Comparison of ENCODE assay signal across 8 cellular contexts in genomic region chr1:231420959-231421615, GRCh38. TPM values are rescaled to one million over a fixed set of nuclear protein-coding genes. Genes with fewer than 3 reads are reported as not detected.
DNase-seq lines count a peak whose midpoint lies in the region; ATAC-seq, FAIRE-seq and TF ChIP-seq lines count a peak whose summit lies in the region.

No MANE protein-coding gene starts in this region.

- WGBS in HepG2 (ENCODE audit: low lambda C conversion rate): under 1% methylated on average over 18 of the region's 71 CpGs

- H3K27ac ChIP-seq in colonic mucosa (peak overlapping the region; percentile 98), HepG2 (ENCODE audit: extremely low read length, insufficient read depth, low read length) (peak overlapping the region; percentile 88)

- FAIRE-seq in HepG2 (lab: Jason Lieb, UNC): no peak

- H3K9ac ChIP-seq in colonic mucosa (ENCODE audit: low read depth in 2 of 2, low read length in 2 of 2): peak overlapping the region; percentile 82 to 97
- H3K9ac ChIP-seq in HepG2 (ENCODE audit: insufficient read depth, low read depth, low read length): peak overlapping the region; percentile 87

- peaks cover 50% of the 10 kb centered on the region for H4K20me1 ChIP-seq in HepG2 (ENCODE audit: insufficient read depth, low read length)

- H3K9me3 ChIP-seq in colonic mucosa (no peaks in the 10 kb centered on the region), HepG2 (ENCODE audit: low read length) (no peaks in the 10 kb centered on the region)

- CTCF ChIA-PET in HepG2 (lab: Yijun Ruan, JAX; ENCODE audit: low intra/inter-chr PET ratio, low total read pairs): no interaction called here

- peaks cover 56% of the 10 kb centered on the region for H3K79me2 ChIP-seq in HepG2 (ENCODE audit: insufficient read depth, low read length)

- no peak for TF ChIP-seq RAD21 in HepG2 (CRISPR knock-in tag; IDR thresholded peaks at IDR 0.05)

- H2AFZ ChIP-seq in HepG2 (ENCODE audit: low read length): no peak overlapping the region

- H3K36me3 ChIP-seq in colonic mucosa: no peaks in the 10 kb centered on the region
- H3K36me3 ChIP-seq in HepG2 (replicated peaks in 1 of 2; ENCODE audit: control insufficient read depth in 1 of 2, insufficient read depth in 2 of 2, low read length in 2 of 2): no peaks in the 10 kb centered on the region

- peak overlapping the region; percentile 76 for H3K4me3 ChIP-seq in colonic mucosa
- peak overlapping the region; percentile 80 to 100 (median 99) for H3K4me3 ChIP-seq in HepG2 (replicated peaks in 1 of 3; ENCODE audit: insufficient read depth in 1 of 3, low read depth in 2 of 3, low read length in 3 of 3)

- H3K4me1 ChIP-seq in colonic mucosa (peaks cover 11% of the 10 kb centered on the region), HepG2 (ENCODE audit: insufficient read depth, low read length) (peaks cover 35% of the 10 kb centered on the region)

- in situ Hi-C loops in KBM-7 (cut with MboI; ENCODE audit: low pct_unique_long_range_greater_than_20kb, low sequenced_read_pairs): no loop called here
- in situ Hi-C loops in HepG2 (cut with HindIII; ENCODE audit: extremely low pct_ligation_motif_present, low pct_unique_long_range_greater_than_20kb): loop anchor here (10.0 kb wide), 1 partner anchor 114 kb away; no protein-coding TSS in a partner anchor

- peak; percentile 17 for ATAC-seq in GM21723 (IDR thresholded peaks at IDR 0.05; ENCODE audit: unreplicated experiment)
- ATAC-seq in HepG2: peak; percentile 10

- TF ChIP-seq EP300 in HepG2 (IDR thresholded peaks at IDR 0.05; ENCODE audit: low read depth in 2 of 2, low read length in 2 of 2) (no peak), HepG2 (CRISPR knock-in tag; IDR thresholded peaks at IDR 0.05; ENCODE audit: borderline replicate concordance) (no peak)

- no peak for TF ChIP-seq POLR2A in HepG2 (IDR thresholded peaks at IDR 0.05; ENCODE audit: insufficient read depth in 1 of 2, low read depth in 2 of 2, low read length in 2 of 2)

- intact Hi-C loops in colonic mucosa (cut with DNase I): loop anchor here (10.0 kb wide), 1 partner anchor 56 kb away; no protein-coding TSS in a partner anchor
- intact Hi-C loops in HepG2 (cut with micrococcal nuclease; ENCODE audit: unreplicated experiment): loop anchor here (2.0 to 5.0 kb wide), 2 partner anchors 64 to 131 kb away; no protein-coding TSS in a partner anchor

- BruUV-seq in HepG2 (replicated peaks; lab: Mats Ljungman, UMichigan): no TSS peak

- peak; percentile 64 for DNase-seq in Daoy (ENCODE audit: low read depth)
- peak; percentile 56 for DNase-seq in KBM-7
- peak; percentile 17 for DNase-seq in activated CD4-positive, alpha-beta T cell treated with anti-CD3 and anti-CD28 coated beads for 1 hour
- DNase-seq in colonic mucosa: peak; percentile 57
- no peak for DNase-seq in HepG2 (ENCODE audit: low spot score)
- DNase-seq in stimulated activated CD4-positive, alpha-beta T cell treated with anti-CD3 and anti-CD28 coated beads, TNF-alpha, amount 100 ng/mL, for 24 hours (ENCODE audit: low read depth in 3 of 3): peak in 2 of 3 experiments; percentile 7 to 30
- DNase-seq in OCI-M2 (lab: John Stamatoyannopoulos, UW; ENCODE audit: unreplicated experiment): no peak

- peak overlapping the region; percentile 86 for H3K4me2 ChIP-seq in HepG2 (ENCODE audit: low read depth, low read length)

- POLR2A ChIA-PET in HepG2 (lab: Yijun Ruan, JAX): interaction anchor here (1.0 to 1.6 kb wide), 4 partner anchors 19 to 182 kb away, joined by 3 to 5 read pairs (median 4); partner anchors contain the start of genes EXOC8 and SPRTN

- H3K27me3 ChIP-seq in colonic mucosa (no peaks in the 10 kb centered on the region), HepG2 (ENCODE audit: control insufficient read depth in 1 of 2, insufficient read depth in 2 of 2, low read length in 2 of 2) (no peaks in the 10 kb centered on the region; a peak in 1 of 5 replicates)

- TF ChIP-seq CTCF in colonic mucosa (IDR thresholded peaks at IDR 0.05) (no peak), HepG2 (CRISPR knock-in tag; IDR thresholded peaks at IDR 0.05) (no peak)

TF ChIP-seq in HepG2, 621 proteins besides CTCF, POLR2A, EP300 and RAD21 (continues in another document):
- 0 out of 2 replicates have a peak, but pooled peaks have one; percentile 11 for TF ChIP-seq POGZ (CRISPR knock-in tag; IDR thresholded peaks at IDR 0.05)
- no peak for TF ChIP-seq JUND (CRISPR knock-in tag; IDR thresholded peaks at IDR 0.05)
- TF ChIP-seq TBP (CRISPR knock-in tag; IDR thresholded peaks at IDR 0.05): no peak
- TF ChIP-seq BCL6 (CRISPR knock-in tag; IDR thresholded peaks at IDR 0.05): 0 out of 2 replicates have a peak, but pooled peaks have one; percentile 28
- TF ChIP-seq MXI1 (IDR thresholded peaks at IDR 0.05; ENCODE audit: borderline replicate concordance, low read depth, low read length): no peak
- TF ChIP-seq E2F1 (CRISPR knock-in tag; IDR thresholded peaks at IDR 0.05): no peak
- no peak for TF ChIP-seq ZNF431 (CRISPR knock-in tag; IDR thresholded peaks at IDR 0.05; ENCODE audit: borderline replicate concordance, low read depth)
- no peak for TF ChIP-seq ZNF784 (CRISPR knock-in tag; IDR thresholded peaks at IDR 0.05; ENCODE audit: borderline replicate concordance)
- 0 out of 2 replicates have a peak, but pooled peaks have one; percentile 21 for TF ChIP-seq ONECUT2 (CRISPR knock-in tag; IDR thresholded peaks at IDR 0.05)
- no peak for TF ChIP-seq KLF11 (CRISPR knock-in tag; IDR thresholded peaks at IDR 0.05)
- TF ChIP-seq ZNF644 (CRISPR knock-in tag; IDR thresholded peaks at IDR 0.05; ENCODE audit: low read depth): no peak
- no peak for TF ChIP-seq REL (CRISPR knock-in tag; conservative IDR thresholded peaks at IDR 0.05)
- TF ChIP-seq ETS1 (CRISPR knock-in tag; IDR thresholded peaks at IDR 0.05): no peak
- no peak for TF ChIP-seq ZNF773 (CRISPR knock-in tag; IDR thresholded peaks at IDR 0.05; ENCODE audit: borderline replicate concordance)
- TF ChIP-seq NR3C1 (CRISPR knock-in tag; IDR thresholded peaks at IDR 0.05): no peak
- no peak for TF ChIP-seq NFIC (IDR thresholded peaks at IDR 0.05; ENCODE audit: low read length)
- TF ChIP-seq KDM5B (CRISPR knock-in tag; IDR thresholded peaks at IDR 0.05; ENCODE audit: borderline replicate concordance): peak; percentile 48; the same call in 1 of the 2 replicates

RNA-seq across cellular contexts. Expression of gene EGLN1, which starts 1.0 kb away (rescaled TPM):
- total RNA-seq in Daoy (2014; rRNA removed; shearing (Covaris generic)): 25.2 and 37.4 TPM in 2 replicates
- total RNA-seq in colonic mucosa: 10 to 100 TPM; 36.6 to 79.1 TPM
- total RNA-seq in HepG2 (2016; rRNA removed; fragmentation: Illumina TruSeq; extraction: Trizol): 34.4 and 38.2 TPM in 2 replicates
- total RNA-seq in HepG2 (2016; cell fraction: cytosol; rRNA removed; fragmentation: Illumina TruSeq; extraction: Trizol; ENCODE audit: low read depth): 5.4 and 8.9 TPM in 2 replicates
- total RNA-seq in HepG2 (2016; cell fraction: insoluble cytoplasmic fraction; rRNA removed; fragmentation: Illumina TruSeq; extraction: Trizol): 35.4 and 39.1 TPM in 2 replicates
- 24.6 TPM in 2 replicates for total RNA-seq in HepG2 (2016; cell fraction: membrane; rRNA removed; fragmentation: Illumina TruSeq; extraction: Trizol)
- 18.5 and 19.0 TPM in 2 replicates for total RNA-seq in HepG2 (2016; cell fraction: nucleus; rRNA removed; fragmentation: Illumina TruSeq; extraction: Trizol)
- polyA plus RNA-seq in HepG2 (2011; rRNA removed): 34.0 and 44.1 TPM in 2 replicates
- polyA plus RNA-seq in HepG2 (2011; cell fraction: cytosol; rRNA removed): 14.2 and 22.5 TPM in 2 replicates
- 10.6 and 13.2 TPM in 2 replicates for polyA plus RNA-seq in HepG2 (2011; cell fraction: nucleus; rRNA removed)
- polyA plus RNA-seq in HepG2 (2012): 42.4 and 51.8 TPM in 2 replicates
- 3.9 and 5.0 TPM in 2 replicates for polyA plus RNA-seq in HepG2 (2016; cell fraction: cytosol; fragmentation: Illumina TruSeq; extraction: Trizol; ENCODE audit: low read depth)
- 29.2 and 31.8 TPM in 2 replicates for polyA plus RNA-seq in HepG2 (2016; cell fraction: insoluble cytoplasmic fraction; fragmentation: Illumina TruSeq; extraction: Trizol; ENCODE audit: low read depth)
- 12.2 and 13.6 TPM in 2 replicates for polyA plus RNA-seq in HepG2 (2016; cell fraction: membrane; fragmentation: Illumina TruSeq; extraction: Trizol; ENCODE audit: low read depth)
- 14.1 and 15.7 TPM in 2 replicates for polyA plus RNA-seq in HepG2 (2016; cell fraction: nucleus; fragmentation: Illumina TruSeq; extraction: Trizol; ENCODE audit: insufficient read depth, low read depth)
- polyA minus RNA-seq in HepG2 (2011; rRNA and poly(A)+ RNA removed; ENCODE audit: low replicate concordance): 10.6 and 21.6 TPM in 2 replicates
- 37.5 and 53.9 TPM in 2 replicates for polyA minus RNA-seq in HepG2 (2011; cell fraction: cytosol; rRNA and poly(A)+ RNA removed)
- 54.3 and 59.9 TPM in 2 replicates for polyA minus RNA-seq in HepG2 (2011; cell fraction: nucleus; rRNA and poly(A)+ RNA removed)

Comparison
In these comparisons a context has a peak if more than half of its experiments do, and no peak if none do; other contexts are left out.
1. DNase-seq: peak in Daoy (single experiment), KBM-7 (single experiment), activated CD4-positive, alpha-beta T cell treated with anti-CD3 and anti-CD28 coated beads for 1 hour (single experiment), colonic mucosa (single experiment) and stimulated activated CD4-positive, alpha-beta T cell treated with anti-CD3 and anti-CD28 coated beads, TNF-alpha, amount 100 ng/mL, for 24 hours (2 of 3); none in HepG2 (single experiment) and OCI-M2 (single experiment).